Comparison of ENCODE assay signal across 1 cellular context in the genomic region with DNA sequence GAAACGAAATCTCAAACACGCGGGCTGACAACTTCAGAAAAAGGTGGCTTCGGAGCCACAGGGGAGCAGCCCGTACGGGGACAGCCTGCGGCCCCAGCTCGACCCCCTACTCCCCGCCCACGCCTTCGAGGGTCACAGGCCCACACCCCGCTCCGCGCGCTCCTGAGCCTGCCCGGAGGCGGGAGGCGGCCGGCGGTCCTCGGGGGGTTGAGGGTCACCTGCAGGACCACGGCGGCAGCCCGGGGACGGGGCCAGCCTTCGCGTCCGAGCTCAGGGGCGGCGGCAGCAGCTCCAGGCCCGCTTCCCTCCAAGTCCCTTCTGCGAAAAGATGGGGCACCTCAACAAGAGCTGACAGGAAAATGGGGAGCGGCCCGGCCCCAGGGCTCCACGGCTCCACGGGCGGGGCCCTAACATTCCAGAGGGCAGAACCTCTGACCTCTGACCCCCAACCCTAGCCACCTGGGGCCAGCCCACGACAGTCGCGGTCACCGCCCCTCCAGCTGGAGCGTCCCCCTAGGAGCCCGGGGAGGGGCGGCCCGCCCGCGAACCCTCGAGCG.
TF ChIP-seq lines count a peak whose summit lies in the region.

No MANE protein-coding gene starts in this region.

TF ChIP-seq in GM12878, 131 proteins besides CTCF, POLR2A, EP300 and RAD21 (continued from another document):
- TF ChIP-seq, protein P1, sequence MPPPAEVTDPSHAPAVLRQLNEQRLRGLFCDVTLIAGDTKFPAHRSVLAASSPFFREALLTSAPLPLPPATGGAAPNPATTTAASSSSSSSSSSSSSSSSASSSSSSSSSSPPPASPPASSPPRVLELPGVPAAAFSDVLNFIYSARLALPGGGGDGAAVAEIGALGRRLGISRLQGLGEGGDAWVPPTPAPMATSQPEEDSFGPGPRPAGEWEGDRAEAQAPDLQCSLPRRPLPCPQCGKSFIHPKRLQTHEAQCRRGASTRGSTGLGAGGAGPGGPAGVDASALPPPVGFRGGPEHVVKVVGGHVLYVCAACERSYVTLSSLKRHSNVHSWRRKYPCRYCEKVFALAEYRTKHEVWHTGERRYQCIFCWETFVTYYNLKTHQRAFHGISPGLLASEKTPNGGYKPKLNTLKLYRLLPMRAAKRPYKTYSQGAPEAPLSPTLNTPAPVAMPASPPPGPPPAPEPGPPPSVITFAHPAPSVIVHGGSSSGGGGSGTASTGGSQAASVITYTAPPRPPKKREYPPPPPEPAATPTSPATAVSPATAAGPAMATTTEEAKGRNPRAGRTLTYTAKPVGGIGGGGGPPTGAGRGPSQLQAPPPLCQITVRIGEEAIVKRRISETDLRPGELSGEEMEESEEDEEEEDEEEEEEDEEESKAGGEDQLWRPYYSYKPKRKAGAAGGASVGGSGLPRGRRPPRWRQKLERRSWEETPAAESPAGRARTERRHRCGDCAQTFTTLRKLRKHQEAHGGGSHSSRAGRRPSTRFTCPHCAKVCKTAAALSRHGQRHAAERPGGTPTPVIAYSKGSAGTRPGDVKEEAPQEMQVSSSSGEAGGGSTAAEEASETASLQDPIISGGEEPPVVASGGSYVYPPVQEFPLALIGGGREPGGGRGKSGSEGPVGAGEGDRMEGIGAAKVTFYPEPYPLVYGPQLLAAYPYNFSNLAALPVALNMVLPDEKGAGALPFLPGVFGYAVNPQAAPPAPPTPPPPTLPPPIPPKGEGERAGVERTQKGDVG (CRISPR knock-in tag; IDR thresholded peaks at IDR 0.05), result no peak
- TF ChIP-seq NR2C1 (IDR thresholded peaks at IDR 0.05) (peak; percentile 89), SIX5 (IDR thresholded peaks at IDR 0.05; ENCODE audit: low read depth, low read length, severe bottlenecking) (no peak), CBX3 (IDR thresholded peaks at IDR 0.05; ENCODE audit: borderline replicate concordance, low read depth) (no peak), ESRRA (IDR thresholded peaks at IDR 0.05; ENCODE audit: low read length) (no peak), EGR1 (IDR thresholded peaks at IDR 0.05; ENCODE audit: borderline replicate concordance in 1 of 2, low read depth in 2 of 2, low read length in 2 of 2) (peak in 1 of 2 experiments; percentile 51; a peak in 2 of 3 replicates), NR2F1 (conservative IDR thresholded peaks at IDR 0.05) (peak; percentile 96)
- TF ChIP-seq, protein P2, sequence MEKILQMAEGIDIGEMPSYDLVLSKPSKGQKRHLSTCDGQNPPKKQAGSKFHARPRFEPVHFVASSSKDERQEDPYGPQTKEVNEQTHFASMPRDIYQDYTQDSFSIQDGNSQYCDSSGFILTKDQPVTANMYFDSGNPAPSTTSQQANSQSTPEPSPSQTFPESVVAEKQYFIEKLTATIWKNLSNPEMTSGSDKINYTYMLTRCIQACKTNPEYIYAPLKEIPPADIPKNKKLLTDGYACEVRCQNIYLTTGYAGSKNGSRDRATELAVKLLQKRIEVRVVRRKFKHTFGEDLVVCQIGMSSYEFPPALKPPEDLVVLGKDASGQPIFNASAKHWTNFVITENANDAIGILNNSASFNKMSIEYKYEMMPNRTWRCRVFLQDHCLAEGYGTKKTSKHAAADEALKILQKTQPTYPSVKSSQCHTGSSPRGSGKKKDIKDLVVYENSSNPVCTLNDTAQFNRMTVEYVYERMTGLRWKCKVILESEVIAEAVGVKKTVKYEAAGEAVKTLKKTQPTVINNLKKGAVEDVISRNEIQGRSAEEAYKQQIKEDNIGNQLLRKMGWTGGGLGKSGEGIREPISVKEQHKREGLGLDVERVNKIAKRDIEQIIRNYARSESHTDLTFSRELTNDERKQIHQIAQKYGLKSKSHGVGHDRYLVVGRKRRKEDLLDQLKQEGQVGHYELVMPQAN (conservative IDR thresholded peaks at IDR 0.05), result peak; percentile 76; the same call in 1 of the 2 replicates
TF ChIP-seq in GM12878: peak in this region for 8.
